1 cellular context compared by ENCODE assay signal in genomic region chr19:33216198-33216830, GRCh38.
TF ChIP-seq lines count a peak whose summit lies in the region.

No MANE protein-coding gene starts in this region.

TF ChIP-seq in WTC11, 78 proteins besides CTCF, POLR2A, EP300 and RAD21 (continued from another document):
- TF ChIP-seq ATF2 (CRISPR knock-in tag; IDR thresholded peaks at IDR 0.05; ENCODE audit: borderline replicate concordance, low read depth): no peak
- no peak for TF ChIP-seq ZBTB21 (CRISPR knock-in tag; IDR thresholded peaks at IDR 0.05; ENCODE audit: borderline replicate concordance)
- no peak for TF ChIP-seq PRDM15 (CRISPR knock-in tag; IDR thresholded peaks at IDR 0.05)
- no peak for TF ChIP-seq NR3C1 (CRISPR knock-in tag; conservative IDR thresholded peaks at IDR 0.05; ENCODE audit: low read depth)
- no peak for TF ChIP-seq NR1H2 (CRISPR knock-in tag; IDR thresholded peaks at IDR 0.05)
- no peak for TF ChIP-seq JUN (CRISPR knock-in tag; IDR thresholded peaks at IDR 0.05)
